ENCODE assay signal across 8 cellular contexts in the genomic region with DNA sequence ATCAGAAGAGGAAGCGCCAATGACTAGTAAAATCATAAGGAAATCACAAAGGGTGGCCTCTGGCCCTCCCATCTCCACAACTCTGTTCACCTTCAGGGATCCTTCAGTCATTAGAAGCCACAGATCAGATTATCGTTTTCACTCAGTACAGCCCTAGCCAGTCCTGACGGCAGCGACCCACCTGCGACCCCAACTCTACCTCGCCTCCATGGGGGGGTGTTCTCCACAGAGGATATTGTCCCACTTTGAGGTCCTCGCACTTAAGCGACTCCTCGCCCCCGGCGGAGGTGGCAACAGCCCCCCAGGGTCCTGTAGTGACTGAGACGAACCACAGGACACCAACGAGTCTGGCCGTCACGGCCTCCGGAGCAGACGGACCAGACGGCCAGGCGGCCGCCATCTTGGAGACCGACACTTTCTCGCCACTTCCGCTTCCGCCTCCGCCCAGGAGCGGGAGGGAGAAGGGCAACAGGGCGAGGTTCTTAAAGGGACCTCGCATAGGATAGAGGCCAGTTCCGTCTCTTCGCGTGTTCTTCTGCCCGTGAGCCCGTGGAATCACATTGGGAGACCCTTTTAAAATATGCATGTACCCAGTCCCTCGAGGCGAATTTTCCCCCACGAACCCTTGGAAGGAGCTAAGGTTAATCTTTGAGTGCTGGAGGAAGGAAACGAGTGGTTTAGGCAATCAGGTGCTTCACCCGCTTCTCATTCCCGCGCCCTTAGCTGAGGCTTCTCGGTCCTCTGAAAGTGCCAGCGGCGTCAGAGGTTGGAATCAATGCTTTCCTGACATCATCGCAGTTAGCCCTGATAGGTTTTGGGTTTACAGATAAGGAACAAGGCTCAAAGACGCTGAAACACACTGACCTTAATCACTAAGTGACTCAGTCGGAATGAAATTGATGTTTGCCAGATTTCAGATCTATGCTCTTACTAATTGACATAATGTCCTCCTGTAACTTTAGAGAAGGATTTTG. TPM values are rescaled to one million over a fixed set of nuclear protein-coding genes. Genes with fewer than 3 reads are reported as not detected.
DNase-seq lines count a peak whose midpoint lies in the region; ATAC-seq and TF ChIP-seq lines count a peak whose summit lies in the region.

A gene (minus strand): TSS at position 421 of the 974 bp plus-strand sequence. CDS start 21 bp downstream, at position 400.

- peak in 26 of 56 donors; percentile 3 to 48 (median 24) for TF ChIP-seq CTCF in dorsolateral prefrontal cortex (IDR thresholded peaks at IDR 0.05 in 54 of 56, conservative IDR thresholded peaks at IDR 0.05 in 2 of 56; ENCODE audit: low read depth in 1 of 56, partially characterized antibody in 56 of 56)
- TF ChIP-seq CTCF in right lobe of liver (IDR thresholded peaks at IDR 0.05) = no peak

- 0% methylated on average over 43 of the region's 46 CpGs for WGBS in right lobe of liver (ENCODE audit: insufficient coverage, low coverage, low lambda C conversion rate, missing lambda C conversion rate)

- TF ChIP-seq POLR2A in right lobe of liver (IDR thresholded peaks at IDR 0.05) = peak; percentile 91

- H3K4me1 ChIP-seq in right lobe of liver = peaks cover 0 to 25% (median 4%) of the 10 kb centered on the region in 4 donors

- H3K9me3 ChIP-seq in right lobe of liver = no peaks in the 10 kb centered on the region

- peak within 1 kb of the TSS; percentile 64 to 100 (median 94) for H3K4me3 ChIP-seq in dorsolateral prefrontal cortex
- peak within 1 kb of the TSS; percentile 71 to 98 (median 89) for H3K4me3 ChIP-seq in right lobe of liver

- H3K27ac ChIP-seq in dorsolateral prefrontal cortex (peak within 1 kb of the TSS; percentile 16 to 95 (median 85)), right lobe of liver (peak within 1 kb of the TSS; percentile 75 to 96 (median 92))

- DNase-seq in C1 segment of cervical spinal cord (lab: John Stamatoyannopoulos, UW) (peak; percentile 28 to 95 (median 85)), NCI-H748 treated with DMSO at 0.1 percent for 48 hours (lab: John Stamatoyannopoulos, UW) (peak; percentile 90), dorsolateral prefrontal cortex (peak; percentile 83 to 95 (median 90)), right lobe of liver (peak; percentile 88 to 94 (median 92))
- DNase-seq in activated CD4-positive, alpha-beta T cell treated with anti-CD3 and anti-CD28 coated beads, Interleukin-2, amount 50 U/mL, for 48 hours = peak; percentile 88 to 89
- DNase-seq in stimulated activated CD4-positive, alpha-beta T cell treated with anti-CD3 and anti-CD28 coated beads, Interleukin-4, amount 100 ng/mL, for 4 hours = peak; percentile 79 to 81

- no peaks in the 10 kb centered on the region for H3K36me3 ChIP-seq in right lobe of liver

- H3K27me3 ChIP-seq in dorsolateral prefrontal cortex (no peaks in the 10 kb centered on the region), right lobe of liver (no peaks in the 10 kb centered on the region)

- ATAC-seq in GM19372 (IDR thresholded peaks at IDR 0.05; ENCODE audit: low read depth, unreplicated experiment) (peak; percentile 99), HG03558 (IDR thresholded peaks at IDR 0.05; ENCODE audit: extremely low read depth, unreplicated experiment) (peak; percentile 97), right lobe of liver (peak; percentile 98 to 99 (median 99))

- intact Hi-C loops in dorsolateral prefrontal cortex (cut with DNase I) = loop anchor here (1.0 to 10.0 kb wide), 3 partner anchors 17 to 670 kb away; a partner anchor contains a TSS
- intact Hi-C loops in right lobe of liver (cut with DNase I) = no loop called here

RNA-seq across cellular contexts. Expression of the gene that starts here (rescaled TPM):
- total RNA-seq in dorsolateral prefrontal cortex (10 to 100 TPM; 28.9 to 60.5 (median 44.1) TPM), right lobe of liver (10 to 100 TPM; 15.0 to 24.5 (median 20.3) TPM)

Comparison
In these comparisons a context has a peak if more than half of its experiments do, and no peak if none do; other contexts are left out.
1. Peak in every context shown above with its lines: DNase-seq, ATAC-seq, H3K4me3 ChIP-seq and H3K27ac ChIP-seq.
2. intact Hi-C loops: an anchor here in dorsolateral prefrontal cortex (1.0 to 10.0 kb wide); none called in right lobe of liver.